35 cellular contexts compared by ENCODE assay signal in genomic region chr11:2625183-2625582, GRCh38.
"Had no signal": no experiment of that assay in that cellular context is flagged by ENCODE, and none has a peak within 500 bp of the region (broad histone marks: within the 10 kb centered on the region; RNA-seq: fewer than 3 reads in every experiment).

No MANE protein-coding gene starts in this region.

- H3K4me3 Mint-ChIP-seq: activated CD4-positive, alpha-beta memory T cell treated with anti-CD3 and anti-CD28 coated beads, Interleukin-2, amount 10 ng/mL, durations not matched to agents 7 days and 5 days; activated CD4-positive, alpha-beta T cell treated with anti-CD3 and anti-CD28 coated beads for 36 hours; activated CD4-positive, alpha-beta T cell treated with anti-CD3 and anti-CD28 coated beads, Interleukin-2, amount 10 ng/mL, durations not matched to agents 7 days and 5 days; activated CD8-positive, alpha-beta memory T cell treated with anti-CD3 and anti-CD28 coated beads, Interleukin-2, amount 10 ng/mL, durations not matched to agents 7 days and 5 days; activated CD8-positive, alpha-beta T cell treated with anti-CD3 and anti-CD28 coated beads, Interleukin-2, amount 10 ng/mL, durations not matched to agents 7 days and 5 days; activated naive CD4-positive, alpha-beta T cell treated with anti-CD3 and anti-CD28 coated beads for 36 hours; activated naive CD8-positive, alpha-beta T cell treated with anti-CD3 and anti-CD28 coated beads for 36 hours; activated T-cell treated with anti-CD3 and anti-CD28 coated beads, Interleukin-2, amount 50 U/mL, for 24 hours; T-helper 1 cell treated with Interleukin-12 subunit alpha and Interleukin-12 subunit beta and Interleukin-4 antibody, amounts not matched to agents 30 μg/mL and 1 μg/mL, for 36 hours; T-helper 2 cell treated with Interferon-gamma antibody and Interleukin-4, amounts not matched to agents 5 μg/mL and 100 μg/mL, for 36 hours; WTC11 had no signal

- H3K4me1 ChIP-seq: body of pancreas, breast epithelium had no signal

- H3K27me3 ChIP-seq: adrenal gland, body of pancreas, brain microvascular endothelial cell, breast epithelium had no signal

- H3K27ac ChIP-seq: adrenal gland, body of pancreas, brain microvascular endothelial cell, breast epithelium, WERI-Rb-1 had no signal

- H3K27ac Mint-ChIP-seq: activated CD4-positive, alpha-beta memory T cell treated with anti-CD3 and anti-CD28 coated beads, Interleukin-2, amount 10 ng/mL, durations not matched to agents 7 days and 5 days; activated CD4-positive, alpha-beta T cell treated with anti-CD3 and anti-CD28 coated beads for 36 hours; activated CD4-positive, alpha-beta T cell treated with anti-CD3 and anti-CD28 coated beads, Interleukin-2, amount 10 ng/mL, durations not matched to agents 7 days and 5 days; activated CD8-positive, alpha-beta memory T cell treated with anti-CD3 and anti-CD28 coated beads, Interleukin-2, amount 10 ng/mL, durations not matched to agents 7 days and 5 days; activated CD8-positive, alpha-beta T cell treated with anti-CD3 and anti-CD28 coated beads, Interleukin-2, amount 10 ng/mL, durations not matched to agents 7 days and 5 days; activated naive CD4-positive, alpha-beta T cell treated with anti-CD3 and anti-CD28 coated beads for 36 hours; activated naive CD4-positive, alpha-beta T cell treated with anti-CD3 and anti-CD28 coated beads, Interleukin-2, amount 50 U/mL, for 72 hours; activated naive CD8-positive, alpha-beta T cell treated with anti-CD3 and anti-CD28 coated beads for 36 hours; activated T-cell treated with anti-CD3 and anti-CD28 coated beads, Interleukin-2, amount 50 U/mL, for 24 hours; T-helper 1 cell treated with Interleukin-12 subunit alpha and Interleukin-12 subunit beta and Interleukin-4 antibody, amounts not matched to agents 30 μg/mL and 1 μg/mL, for 36 hours; T-helper 2 cell treated with Interferon-gamma antibody and Interleukin-4, amounts not matched to agents 5 μg/mL and 100 μg/mL, for 36 hours; WTC11 had no signal

- ATAC-seq: activated CD4-positive, alpha-beta T cell treated with anti-CD3 and anti-CD28 coated beads for 36 hours; activated CD4-positive, CD25-positive, alpha-beta regulatory T cell treated with anti-CD3 and anti-CD28 coated beads, Interleukin-2, amount 50 U/mL, for 24 hours; activated CD8-positive, alpha-beta memory T cell treated with anti-CD3 and anti-CD28 coated beads, Interleukin-2, amount 10 ng/mL, durations not matched to agents 7 days and 5 days; activated CD8-positive, alpha-beta T cell treated with anti-CD3 and anti-CD28 coated beads, Interleukin-2, amount 10 ng/mL, durations not matched to agents 7 days and 5 days; activated naive CD4-positive, alpha-beta T cell treated with anti-CD3 and anti-CD28 coated beads, Interleukin-2, amount 50 U/mL, for 72 hours; body of pancreas; WTC11 had no signal

- H3K36me3 ChIP-seq: brain microvascular endothelial cell, breast epithelium, WERI-Rb-1 had no signal

- H3K27me3 Mint-ChIP-seq: activated CD4-positive, alpha-beta memory T cell treated with anti-CD3 and anti-CD28 coated beads, Interleukin-2, amount 10 ng/mL, durations not matched to agents 7 days and 5 days; activated CD4-positive, alpha-beta T cell treated with anti-CD3 and anti-CD28 coated beads for 36 hours; activated CD4-positive, alpha-beta T cell treated with anti-CD3 and anti-CD28 coated beads, Interleukin-2, amount 10 ng/mL, durations not matched to agents 7 days and 5 days; activated naive CD8-positive, alpha-beta T cell treated with anti-CD3 and anti-CD28 coated beads for 36 hours; activated T-cell treated with anti-CD3 and anti-CD28 coated beads, Interleukin-2, amount 50 U/mL, for 24 hours had no signal

- H3K4me1 Mint-ChIP-seq: WTC11 had no signal

- DNase-seq: activated CD4-positive, alpha-beta memory T cell treated with anti-CD3 and anti-CD28 coated beads, Interleukin-2, amount 10 ng/mL, durations not matched to agents 7 days and 5 days; activated CD4-positive, alpha-beta T cell treated with anti-CD3 and anti-CD28 coated beads for 1 hour; activated CD4-positive, alpha-beta T cell treated with anti-CD3 and anti-CD28 coated beads for 36 hours; activated CD4-positive, alpha-beta T cell treated with anti-CD3 and anti-CD28 coated beads for 48 hours; activated CD4-positive, alpha-beta T cell treated with anti-CD3 and anti-CD28 coated beads, Interleukin-2, amount 10 ng/mL, durations not matched to agents 7 days and 5 days; activated CD4-positive, alpha-beta T cell treated with anti-CD3 and anti-CD28 coated beads, Interleukin-2, amount 50 U/mL, for 48 hours; activated CD4-positive, CD25-positive, alpha-beta regulatory T cell; activated CD8-positive, alpha-beta memory T cell treated with anti-CD3 and anti-CD28 coated beads for 24 hours; activated CD8-positive, alpha-beta memory T cell treated with anti-CD3 and anti-CD28 coated beads, Interleukin-2, amount 10 ng/mL, durations not matched to agents 7 days and 5 days; activated CD8-positive, alpha-beta memory T cell treated with anti-CD3 and anti-CD28 coated beads, Interleukin-2, amount 50 U/mL, for 48 hours; activated CD8-positive, alpha-beta T cell treated with anti-CD3 and anti-CD28 coated beads, Interleukin-2, amount 10 ng/mL, durations not matched to agents 7 days and 5 days; activated effector memory CD4-positive, alpha-beta T cell treated with anti-CD3 and anti-CD28 coated beads, Interleukin-2, amount 50 U/mL, for 16 hours; activated gamma-delta T cell treated with Interleukin-2 at 50 U/mL for 16 hours; activated naive CD4-positive, alpha-beta T cell; activated naive CD4-positive, alpha-beta T cell treated with anti-CD3 and anti-CD28 coated beads for 36 hours; activated naive CD4-positive, alpha-beta T cell treated with anti-CD3 and anti-CD28 coated beads, Interleukin-2, amount 50 U/mL, for 16 hours; activated naive CD8-positive, alpha-beta T cell treated with anti-CD3 and anti-CD28 coated beads for 36 hours; activated T-cell treated with anti-CD3 and anti-CD28 coated beads, Interleukin-2, amount 50 U/mL, for 24 hours; activated T-cell treated with anti-CD3 and anti-CD28 coated beads, Interleukin-2, amount 50 U/mL, for 48 hours; adrenal gland; amniotic stem cell; aorta; body of pancreas; brain microvascular endothelial cell; central memory CD4-positive, alpha-beta T cell; T-helper 1 cell; T-helper 2 cell; T-helper 9 cell; WERI-Rb-1 had no signal

- H3K4me3 ChIP-seq: adrenal gland, body of pancreas, breast epithelium had no signal
